In the genomic region with DNA sequence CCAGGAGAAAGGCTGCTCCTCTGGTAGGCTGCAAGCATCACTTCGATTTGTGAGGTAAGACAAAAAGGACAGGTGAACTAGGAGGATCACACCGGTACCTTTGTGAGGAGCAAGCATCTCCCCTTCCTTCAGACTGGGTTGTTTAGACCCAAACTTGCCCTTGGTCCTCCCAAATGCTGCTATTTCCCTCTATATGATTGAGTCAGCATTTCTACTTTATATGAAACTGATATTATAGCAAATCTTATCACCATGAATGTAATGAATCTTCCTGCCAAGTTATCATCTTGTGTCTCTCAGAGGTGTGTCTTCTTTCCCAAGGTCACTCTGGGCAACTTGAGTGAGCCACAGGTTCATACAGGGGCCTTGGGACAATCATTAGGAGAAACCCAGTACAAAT, we compare ENCODE assay signal across 11 cellular contexts.
"Had no signal": no experiment of that assay in that cellular context is flagged by ENCODE, and none has a peak within 500 bp of the region (broad histone marks: within the 10 kb centered on the region; RNA-seq: fewer than 3 reads in every experiment).

No MANE protein-coding gene starts in this region.

- H3K36me3 ChIP-seq: HAP-1 had no signal

- H3K9me3 ChIP-seq: HAP-1 had no signal

- H3K4me2 ChIP-seq: GM23338 had no signal

- H3K4me3 ChIP-seq: GM23248, GM23338, HAP-1 had no signal

- FAIRE-seq: H1, H54 had no signal

- H3K27ac Mint-ChIP-seq: GM23338, H9, HFFc6 had no signal

- H3K27ac ChIP-seq: GM23248 had no signal

- H2AFZ ChIP-seq: GM23248, GM23338 had no signal

- H3K4me1 ChIP-seq: HAP-1 had no signal

- DNase-seq: GM23248, GOT3, H7, H9, HCEC 1CT, HFFc6 had no signal

- H3K9me3 Mint-ChIP-seq: GM23338 had no signal

- H3K4me3 Mint-ChIP-seq: GM23338, H9, HFFc6 had no signal

- H3K9ac ChIP-seq: GM23248 had no signal

- ATAC-seq: HCT116 had no signal
